Comparison of ENCODE assay signal across 10 cellular contexts in genomic region chr9:98809311-98810105, GRCh38. TPM values are rescaled to one million over a fixed set of nuclear protein-coding genes. Genes with fewer than 3 reads are reported as not detected.
DNase-seq lines count a peak whose midpoint lies in the region; ATAC-seq lines count a peak whose summit lies in the region.
"Had no signal": no experiment of that assay in that cellular context is flagged by ENCODE, and none has a peak within 500 bp of the region (broad histone marks: within the 10 kb centered on the region; RNA-seq: fewer than 3 reads in every experiment).

No MANE protein-coding gene starts in this region.

- H3K4me1 Mint-ChIP-seq in activated naive CD8-positive, alpha-beta T cell treated with anti-CD3 and anti-CD28 coated beads, Interleukin-2, amount 10 ng/mL, durations not matched to agents 7 days and 5 days: peaks cover 30% of the 10 kb centered on the region

- peaks cover 5% of the 10 kb centered on the region; the same call in 1 of the 2 replicates for H4K20me1 ChIP-seq in BLaER1

- H3K18ac ChIP-seq in mesendoderm (ENCODE audit: low read length): no peak overlapping the region

- intact Hi-C loops in cardiac septum (cut with DNase I): no loop called here

- peaks cover 20% of the 10 kb centered on the region for H3K4me1 ChIP-seq in BLaER1
- no peaks in the 10 kb centered on the region for H3K4me1 ChIP-seq in mesendoderm (ENCODE audit: control insufficient read depth, low read depth, low read length)

- no peak overlapping the region for H2BK15ac ChIP-seq in mesendoderm (replicated peaks; ENCODE audit: low read depth)

- peak overlapping the region; percentile 95; the same call in 1 of the 2 replicates for H3K4me2 ChIP-seq in BLaER1
- no peak overlapping the region for H3K4me2 ChIP-seq in mesendoderm (ENCODE audit: low read length)

- peaks cover 28% of the 10 kb centered on the region for H3K27me3 Mint-ChIP-seq in activated naive CD8-positive, alpha-beta T cell treated with anti-CD3 and anti-CD28 coated beads, Interleukin-2, amount 10 ng/mL, durations not matched to agents 7 days and 5 days

- H3K79me2 ChIP-seq in mesendoderm (ENCODE audit: control insufficient read depth, insufficient read depth, low read length): no peaks in the 10 kb centered on the region

- no CpG with 5 or more reads among the region's 9 CpGs for WGBS in mesendoderm (ENCODE audit: extremely low coverage, insufficient coverage, low lambda C conversion rate)

- no peak overlapping the region for H2BK5ac ChIP-seq in mesendoderm (ENCODE audit: low read length)

- H3K36me3 Mint-ChIP-seq in activated naive CD8-positive, alpha-beta T cell treated with anti-CD3 and anti-CD28 coated beads, Interleukin-2, amount 10 ng/mL, durations not matched to agents 7 days and 5 days: peaks cover 27% of the 10 kb centered on the region

- ATAC-seq in activated naive CD8-positive, alpha-beta T cell treated with anti-CD3 and anti-CD28 coated beads, Interleukin-2, amount 10 ng/mL, durations not matched to agents 7 days and 5 days (ENCODE audit: low read depth): no peak
- ATAC-seq in HG03039 (IDR thresholded peaks at IDR 0.05; ENCODE audit: unreplicated experiment): no peak
- ATAC-seq in GM18511 (IDR thresholded peaks at IDR 0.05; ENCODE audit: unreplicated experiment): no peak

- H3K27me3 ChIP-seq in BLaER1 (peaks cover 10% of the 10 kb centered on the region), H7 (ENCODE audit: control insufficient read depth, insufficient read depth, low read length) (peaks cover 20% of the 10 kb centered on the region), mesendoderm (ENCODE audit: insufficient read depth, low read length, poor library complexity) (no peaks in the 10 kb centered on the region)

- no peaks in the 10 kb centered on the region for H3K79me1 ChIP-seq in mesendoderm (ENCODE audit: low read length)

- no peak overlapping the region for H2AK5ac ChIP-seq in mesendoderm (ENCODE audit: low read length)

- H3K9ac ChIP-seq in BLaER1: no peak overlapping the region
- H3K9ac ChIP-seq in mesendoderm (ENCODE audit: low read length): no peak overlapping the region

- peaks cover 6% of the 10 kb centered on the region for H3K9me3 Mint-ChIP-seq in activated naive CD8-positive, alpha-beta T cell treated with anti-CD3 and anti-CD28 coated beads, Interleukin-2, amount 10 ng/mL, durations not matched to agents 7 days and 5 days

- H3K9me3 ChIP-seq in BLaER1: peaks cover 12% of the 10 kb centered on the region

- H3K36me3 ChIP-seq in BLaER1 (no peaks in the 10 kb centered on the region), H7 (replicated peaks; ENCODE audit: control insufficient read depth, insufficient read depth, low read length) (no peaks in the 10 kb centered on the region), mesendoderm (ENCODE audit: control insufficient read depth, insufficient read depth, low read length) (no peaks in the 10 kb centered on the region)

- no peak overlapping the region for H4K8ac ChIP-seq in mesendoderm (ENCODE audit: low read depth, low read length)

- DNase-seq in H7 (peak; percentile 45), mesendoderm (peak; percentile 89), cardiac septum (ENCODE audit: low spot score) (no peak), germinal center (ENCODE audit: low spot score) (no peak)
- no peak for DNase-seq in activated naive CD8-positive, alpha-beta T cell treated with anti-CD3 and anti-CD28 coated beads, Interleukin-2, amount 10 ng/mL, durations not matched to agents 7 days and 5 days
- DNase-seq: NCI-H446 treated with DMSO at 0.1 percent for 48 hours; stimulated activated CD4-positive, alpha-beta T cell treated with anti-CD3 and anti-CD28 coated beads, Interleukin-2, amount 100 ng/mL, for 48 hours had no signal

- no peak overlapping the region for H2BK120ac ChIP-seq in mesendoderm (ENCODE audit: low read depth, low read length)

- H3K56ac ChIP-seq in mesendoderm (ENCODE audit: low read length): no peak overlapping the region

- H3K4ac ChIP-seq in mesendoderm (ENCODE audit: low read depth, low read length): no peak overlapping the region

- no peak overlapping the region for H3K27ac Mint-ChIP-seq in activated naive CD8-positive, alpha-beta T cell treated with anti-CD3 and anti-CD28 coated beads, Interleukin-2, amount 10 ng/mL, durations not matched to agents 7 days and 5 days

- H3K27ac ChIP-seq in BLaER1 (no peak overlapping the region), mesendoderm (ENCODE audit: low read depth, low read length) (no peak overlapping the region)

- H3K4me3 Mint-ChIP-seq in activated naive CD8-positive, alpha-beta T cell treated with anti-CD3 and anti-CD28 coated beads, Interleukin-2, amount 10 ng/mL, durations not matched to agents 7 days and 5 days: peak overlapping the region; percentile 31

- no peak overlapping the region for H3K23ac ChIP-seq in mesendoderm (ENCODE audit: low read length)

- no peak overlapping the region for H4K5ac ChIP-seq in mesendoderm (ENCODE audit: low read length)

- H3K4me3 ChIP-seq in BLaER1: no peak overlapping the region
- no peak overlapping the region for H3K4me3 ChIP-seq in H7 (ENCODE audit: insufficient read depth, low read depth, low read length)
- no peak overlapping the region for H3K4me3 ChIP-seq in mesendoderm (ENCODE audit: low read length)

- POLR2A ChIA-PET in activated naive CD8-positive, alpha-beta T cell treated with anti-CD3 and anti-CD28 coated beads, Interleukin-2, amount 10 ng/mL, durations not matched to agents 7 days and 5 days (lab: Charles Lee): no interaction called here

RNA-seq across cellular contexts. Expression of gene GALNT12, which starts 2.0 kb away (rescaled TPM):
- 10.6 and 11.4 TPM in 2 replicates for total RNA-seq in H7 (2014; rRNA removed; shearing (Covaris generic))
- 10 to 100 TPM; 12.2 to 12.6 TPM for total RNA-seq in activated naive CD8-positive, alpha-beta T cell treated with anti-CD3 and anti-CD28 coated beads, Interleukin-2, amount 10 ng/mL, durations not matched to agents 7 days and 5 days
- polyA plus RNA-seq in mesendoderm (2013, experiment 1 of 2): 5.1 TPM
- polyA plus RNA-seq in mesendoderm (2013, experiment 2 of 2): 5.4 TPM
- total RNA-seq in cardiac septum: 0.38 TPM

RNA-seq across cellular contexts. Expression of gene ANKS6, which starts 13.2 kb away (rescaled TPM):
- 51.0 and 55.8 TPM in 2 replicates for total RNA-seq in H7 (2014; rRNA removed; shearing (Covaris generic))
- total RNA-seq in activated naive CD8-positive, alpha-beta T cell treated with anti-CD3 and anti-CD28 coated beads, Interleukin-2, amount 10 ng/mL, durations not matched to agents 7 days and 5 days: 1 to 10 TPM; 8.2 to 9.5 TPM
- polyA plus RNA-seq in mesendoderm (2013, experiment 1 of 2): 34.5 TPM
- 36.6 TPM for polyA plus RNA-seq in mesendoderm (2013, experiment 2 of 2)
- 7.6 TPM for total RNA-seq in cardiac septum

Comparison
In these comparisons a context has a peak if more than half of its experiments do, and no peak if none do; other contexts are left out.
1. DNase-seq: peak in H7 (single experiment) and mesendoderm (single experiment); none in activated naive CD8-positive, alpha-beta T cell treated with anti-CD3 and anti-CD28 coated beads, Interleukin-2, amount 10 ng/mL, durations not matched to agents 7 days and 5 days (single experiment), cardiac septum (single experiment) and germinal center (single experiment).